ENCODE assay signal across 16 cellular contexts in the genomic region with DNA sequence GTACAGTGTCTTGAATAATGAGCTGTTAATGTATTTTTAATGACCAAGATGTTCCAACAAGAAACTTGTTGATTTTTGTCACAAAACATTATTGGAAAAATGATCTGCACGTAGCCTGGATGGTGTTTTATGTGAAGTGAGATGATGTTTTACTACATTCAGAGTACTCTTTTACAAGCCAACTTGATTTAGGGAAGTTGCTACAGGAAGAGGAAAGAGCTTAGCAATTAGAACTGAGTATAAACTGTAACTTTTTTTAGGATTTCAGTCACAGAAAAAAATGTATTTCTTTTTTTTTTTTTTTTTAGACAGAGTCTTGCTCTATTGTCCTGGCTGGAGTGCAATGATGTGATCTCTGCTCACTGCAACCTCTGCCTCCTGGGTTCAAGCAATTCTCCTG.
"Had no signal": no experiment of that assay in that cellular context is flagged by ENCODE, and none has a peak within 500 bp of the region (broad histone marks: within the 10 kb centered on the region; RNA-seq: fewer than 3 reads in every experiment).

No MANE protein-coding gene starts in this region.

- H3K27ac ChIP-seq: cardiac muscle cell, psoas muscle, tibial nerve had no signal

- H3K4me3 ChIP-seq: cardiac muscle cell, psoas muscle, tibial nerve had no signal

- H3K4me1 ChIP-seq: psoas muscle had no signal

- DNase-seq: activated CD4-positive, alpha-beta T cell treated with anti-CD3 and anti-CD28 coated beads, Interleukin-2, amount 10 ng/mL, durations not matched to agents 24 days and 14 days; activated CD8-positive, alpha-beta T cell treated with anti-CD3 and anti-CD28 coated beads for 36 hours; activated naive CD4-positive, alpha-beta T cell treated with Interleukin-2 at 50 U/mL for 16 hours; activated naive CD8-positive, alpha-beta T cell treated with anti-CD3 and anti-CD28 coated beads, Interleukin-2, amount 10 ng/mL, durations not matched to agents 7 days and 5 days; activated T-cell treated with anti-CD3 and anti-CD28 coated beads, Interleukin-2, amount 50 U/mL, for 24 hours; amygdala; dermis blood vessel endothelial cell; effector memory CD8-positive, alpha-beta T cell; left cardiac atrium; naive thymus-derived CD8-positive, alpha-beta T cell; psoas muscle; right cardiac atrium; stimulated activated CD4-positive, alpha-beta T cell treated with anti-CD3 and anti-CD28 coated beads, Interleukin-2, amount 100 ng/mL, for 24 hours; stimulated activated naive CD8-positive, alpha-beta T cell treated with anti-CD3 and anti-CD28 coated beads, Interleukin-15, Interleukin-2, amounts not matched to agents 100 U/mL and 50 U/mL, for 24 hours had no signal

- H3K27me3 ChIP-seq: cardiac muscle cell, tibial nerve had no signal

- H3K36me3 ChIP-seq: cardiac muscle cell, tibial nerve had no signal

- ATAC-seq: activated CD8-positive, alpha-beta T cell treated with anti-CD3 and anti-CD28 coated beads for 36 hours; effector memory CD8-positive, alpha-beta T cell; left cardiac atrium; naive thymus-derived CD8-positive, alpha-beta T cell; psoas muscle; right cardiac atrium; stimulated activated naive CD8-positive, alpha-beta T cell treated with anti-CD3 and anti-CD28 coated beads, Interleukin-15, Interleukin-2, amounts not matched to agents 100 U/mL and 50 U/mL, for 24 hours had no signal
